In the genomic region with DNA sequence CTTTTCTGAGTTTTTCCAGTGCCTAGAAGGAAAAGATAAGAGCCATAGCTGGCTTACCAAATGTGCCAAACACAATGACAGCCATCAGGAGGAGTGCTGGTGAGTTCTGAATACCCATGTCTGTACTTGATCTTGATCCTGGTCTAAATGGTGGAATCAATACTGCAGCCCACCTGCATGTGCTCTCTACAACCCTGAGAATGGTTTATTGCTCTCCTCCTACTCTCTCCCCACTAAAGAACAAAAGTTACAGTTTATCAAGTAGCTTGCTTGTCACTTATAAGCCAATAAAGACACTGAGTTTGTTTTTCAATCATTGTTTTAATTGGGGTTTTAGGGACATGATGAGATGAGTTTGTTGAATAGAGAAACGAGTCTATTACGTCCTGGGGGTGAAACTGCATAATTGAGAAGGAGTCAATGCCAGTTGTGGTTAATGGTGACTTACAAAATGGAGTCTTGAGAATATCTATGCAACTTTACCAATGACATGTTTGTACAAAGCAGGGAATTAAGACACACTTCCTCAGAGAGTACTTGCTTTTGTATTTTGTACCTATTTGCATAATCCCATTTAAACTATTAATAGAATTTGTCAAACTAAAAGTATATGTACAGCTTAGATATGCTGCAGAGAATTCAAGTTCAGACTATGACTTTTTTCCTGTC, we compare ENCODE assay signal across 2 cellular contexts.
TF ChIP-seq lines count a peak whose summit lies in the region.

No MANE protein-coding gene starts in this region.

TF ChIP-seq in A549, 52 proteins besides CTCF, POLR2A, EP300 and RAD21:
- no peak for TF ChIP-seq RCOR1 (IDR thresholded peaks at IDR 0.05; ENCODE audit: low read depth, low read length)
- no peak for TF ChIP-seq EHMT2 (IDR thresholded peaks at IDR 0.05; ENCODE audit: low read depth)
- TF ChIP-seq ZFP36 (IDR thresholded peaks at IDR 0.05; ENCODE audit: borderline replicate concordance, partially characterized antibody), result no peak
- no peak for TF ChIP-seq FOSL2 (IDR thresholded peaks at IDR 0.05)
- TF ChIP-seq FOSL2 (CRISPR knock-in tag; IDR thresholded peaks at IDR 0.05), result no peak
- TF ChIP-seq HOXB13 (CRISPR knock-in tag; IDR thresholded peaks at IDR 0.05; ENCODE audit: low read depth), result no peak
- no peak for TF ChIP-seq ZNF302 (CRISPR knock-in tag; IDR thresholded peaks at IDR 0.05)
- no peak for TF ChIP-seq NPAS2 (CRISPR knock-in tag; IDR thresholded peaks at IDR 0.05; ENCODE audit: borderline replicate concordance)
- TF ChIP-seq, protein P1, sequence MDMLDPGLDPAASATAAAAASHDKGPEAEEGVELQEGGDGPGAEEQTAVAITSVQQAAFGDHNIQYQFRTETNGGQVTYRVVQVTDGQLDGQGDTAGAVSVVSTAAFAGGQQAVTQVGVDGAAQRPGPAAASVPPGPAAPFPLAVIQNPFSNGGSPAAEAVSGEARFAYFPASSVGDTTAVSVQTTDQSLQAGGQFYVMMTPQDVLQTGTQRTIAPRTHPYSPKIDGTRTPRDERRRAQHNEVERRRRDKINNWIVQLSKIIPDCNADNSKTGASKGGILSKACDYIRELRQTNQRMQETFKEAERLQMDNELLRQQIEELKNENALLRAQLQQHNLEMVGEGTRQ (IDR thresholded peaks at IDR 0.05), result no peak
- TF ChIP-seq FOXS1 (CRISPR knock-in tag; IDR thresholded peaks at IDR 0.05), result no peak
- no peak for TF ChIP-seq CHD2 (IDR thresholded peaks at IDR 0.05; ENCODE audit: low read length, partially characterized antibody)
- no peak for TF ChIP-seq MAZ (IDR thresholded peaks at IDR 0.05; ENCODE audit: borderline replicate concordance, low read depth, low read length)
- TF ChIP-seq, protein P2, sequence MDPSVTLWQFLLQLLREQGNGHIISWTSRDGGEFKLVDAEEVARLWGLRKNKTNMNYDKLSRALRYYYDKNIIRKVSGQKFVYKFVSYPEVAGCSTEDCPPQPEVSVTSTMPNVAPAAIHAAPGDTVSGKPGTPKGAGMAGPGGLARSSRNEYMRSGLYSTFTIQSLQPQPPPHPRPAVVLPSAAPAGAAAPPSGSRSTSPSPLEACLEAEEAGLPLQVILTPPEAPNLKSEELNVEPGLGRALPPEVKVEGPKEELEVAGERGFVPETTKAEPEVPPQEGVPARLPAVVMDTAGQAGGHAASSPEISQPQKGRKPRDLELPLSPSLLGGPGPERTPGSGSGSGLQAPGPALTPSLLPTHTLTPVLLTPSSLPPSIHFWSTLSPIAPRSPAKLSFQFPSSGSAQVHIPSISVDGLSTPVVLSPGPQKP (IDR thresholded peaks at IDR 0.05; ENCODE audit: low read depth, low read length), result no peak
- no peak for TF ChIP-seq HEYL (CRISPR knock-in tag; IDR thresholded peaks at IDR 0.05)
- no peak for TF ChIP-seq CBX8 (IDR thresholded peaks at IDR 0.05)
- no peak for TF ChIP-seq BHLHE40 (IDR thresholded peaks at IDR 0.05; ENCODE audit: low read depth, low read length)

TF ChIP-seq in HCT116, 20 proteins besides CTCF, POLR2A, EP300 and RAD21:
- no peak for TF ChIP-seq CBX3 (IDR thresholded peaks at IDR 0.05; ENCODE audit: low read depth)
- TF ChIP-seq ELF1 (IDR thresholded peaks at IDR 0.05; ENCODE audit: borderline replicate concordance, low read depth), result no peak
- no peak for TF ChIP-seq SP1 (IDR thresholded peaks at IDR 0.05; ENCODE audit: low read depth)
- no peak for TF ChIP-seq SIN3A (IDR thresholded peaks at IDR 0.05; ENCODE audit: low read depth)
- TF ChIP-seq, protein P3, sequence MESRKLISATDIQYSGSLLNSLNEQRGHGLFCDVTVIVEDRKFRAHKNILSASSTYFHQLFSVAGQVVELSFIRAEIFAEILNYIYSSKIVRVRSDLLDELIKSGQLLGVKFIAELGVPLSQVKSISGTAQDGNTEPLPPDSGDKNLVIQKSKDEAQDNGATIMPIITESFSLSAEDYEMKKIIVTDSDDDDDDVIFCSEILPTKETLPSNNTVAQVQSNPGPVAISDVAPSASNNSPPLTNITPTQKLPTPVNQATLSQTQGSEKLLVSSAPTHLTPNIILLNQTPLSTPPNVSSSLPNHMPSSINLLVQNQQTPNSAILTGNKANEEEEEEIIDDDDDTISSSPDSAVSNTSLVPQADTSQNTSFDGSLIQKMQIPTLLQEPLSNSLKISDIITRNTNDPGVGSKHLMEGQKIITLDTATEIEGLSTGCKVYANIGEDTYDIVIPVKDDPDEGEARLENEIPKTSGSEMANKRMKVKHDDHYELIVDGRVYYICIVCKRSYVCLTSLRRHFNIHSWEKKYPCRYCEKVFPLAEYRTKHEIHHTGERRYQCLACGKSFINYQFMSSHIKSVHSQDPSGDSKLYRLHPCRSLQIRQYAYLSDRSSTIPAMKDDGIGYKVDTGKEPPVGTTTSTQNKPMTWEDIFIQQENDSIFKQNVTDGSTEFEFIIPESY (IDR thresholded peaks at IDR 0.05; ENCODE audit: extremely low read depth, insufficient replicate concordance, low read length), result no peak
- TF ChIP-seq EZH2 (IDR thresholded peaks at IDR 0.05), result no peak
- TF ChIP-seq, protein P4, sequence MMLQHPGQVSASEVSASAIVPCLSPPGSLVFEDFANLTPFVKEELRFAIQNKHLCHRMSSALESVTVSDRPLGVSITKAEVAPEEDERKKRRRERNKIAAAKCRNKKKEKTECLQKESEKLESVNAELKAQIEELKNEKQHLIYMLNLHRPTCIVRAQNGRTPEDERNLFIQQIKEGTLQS (IDR thresholded peaks at IDR 0.05), result no peak
- TF ChIP-seq FOSL1 (IDR thresholded peaks at IDR 0.05; ENCODE audit: low read depth), result no peak
- TF ChIP-seq, protein P5, sequence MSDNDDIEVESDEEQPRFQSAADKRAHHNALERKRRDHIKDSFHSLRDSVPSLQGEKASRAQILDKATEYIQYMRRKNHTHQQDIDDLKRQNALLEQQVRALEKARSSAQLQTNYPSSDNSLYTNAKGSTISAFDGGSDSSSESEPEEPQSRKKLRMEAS (IDR thresholded peaks at IDR 0.05), result no peak
- TF ChIP-seq CEBPB (IDR thresholded peaks at IDR 0.05; ENCODE audit: low read depth), result no peak
- no peak for TF ChIP-seq ZFX (IDR thresholded peaks at IDR 0.05)
- no peak for TF ChIP-seq EGR1 (IDR thresholded peaks at IDR 0.05; ENCODE audit: low read depth)
- TF ChIP-seq POLR2AphosphoS5 (IDR thresholded peaks at IDR 0.05; ENCODE audit: low read depth, low read length), result no peak
- no peak for TF ChIP-seq YY1 (IDR thresholded peaks at IDR 0.05; ENCODE audit: extremely low read depth, insufficient replicate concordance, low read depth, low read length)
- TF ChIP-seq EZH2phosphoT487 (IDR thresholded peaks at IDR 0.05; ENCODE audit: borderline replicate concordance), result no peak
- no peak for TF ChIP-seq SRF (IDR thresholded peaks at IDR 0.05; ENCODE audit: low read depth)
- TF ChIP-seq TCF7L2 (IDR thresholded peaks at IDR 0.05; ENCODE audit: borderline replicate concordance, extremely low read depth, insufficient read depth, insufficient read length), result no peak
